11 cellular contexts compared by ENCODE assay signal in the genomic region with DNA sequence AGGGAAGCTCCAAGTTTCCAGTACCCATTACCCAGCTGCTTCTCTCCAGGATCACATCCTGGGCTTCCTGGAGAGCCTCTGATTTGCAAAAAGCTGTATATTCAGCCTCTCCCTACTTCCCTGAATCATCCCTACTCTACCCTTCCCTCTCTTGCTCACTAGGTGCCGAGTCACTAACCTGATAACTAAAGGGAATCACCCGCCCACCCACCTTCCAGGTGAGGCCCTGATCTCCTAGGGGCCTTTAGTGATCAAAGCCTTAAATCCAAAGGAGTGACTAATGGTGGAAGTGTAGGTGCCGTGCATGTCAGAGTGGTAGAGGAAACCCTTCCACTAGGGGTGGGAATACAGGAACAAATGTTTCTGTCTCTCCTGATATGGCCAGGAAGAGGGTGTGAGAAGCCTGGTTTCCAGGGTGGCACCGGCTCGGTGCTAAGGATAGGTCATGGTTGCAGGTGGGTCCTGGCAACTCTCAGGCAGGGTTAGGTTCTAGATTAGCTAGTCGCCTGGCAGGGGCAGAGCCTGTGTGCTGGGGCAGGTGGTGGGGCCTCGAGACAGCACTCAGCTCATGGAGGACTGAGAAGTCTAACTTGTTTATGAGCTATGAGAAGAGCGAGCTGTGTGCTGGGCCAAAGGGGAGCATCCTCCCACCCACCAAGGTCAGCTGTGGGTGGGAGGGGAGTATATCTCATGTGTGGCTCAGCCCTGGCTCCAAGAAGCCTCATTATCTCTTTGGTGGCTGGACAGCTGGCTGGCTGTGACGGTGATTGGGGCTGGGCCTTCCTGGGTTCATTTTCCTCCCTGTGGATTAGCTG. TPM values are rescaled to one million over a fixed set of nuclear protein-coding genes. Genes with fewer than 3 reads are reported as not detected.
DNase-seq lines count a peak whose midpoint lies in the region; ATAC-seq, FAIRE-seq and TF ChIP-seq lines count a peak whose summit lies in the region.
"Had no signal": no experiment of that assay in that cellular context is flagged by ENCODE, and none has a peak within 500 bp of the region (broad histone marks: within the 10 kb centered on the region; RNA-seq: fewer than 3 reads in every experiment).

No MANE protein-coding gene starts in this region.

- H3K27me3 Mint-ChIP-seq in activated T-helper 1 cell treated with anti-CD3 and anti-CD28 coated beads, Interleukin-12 subunit alpha, Interleukin-12 subunit beta, Interleukin-2, Interleukin-4 antibody, amounts not matched to agents 30 ng/mL and 10 ng/mL and 1 ng/mL, durations not matched to agents 14 hours and 24 hours and 36 hours (ENCODE audit: insufficient read depth): no peaks in the 10 kb centered on the region

- H3K4me2 ChIP-seq in A549: peak overlapping the region; percentile 9; the same call in 2 of the 3 replicates

- no peak for TF ChIP-seq POLR2A in A549 (IDR thresholded peaks at IDR 0.05; ENCODE audit: low read length)
- TF ChIP-seq POLR2A in GM18951 (IDR thresholded peaks at IDR 0.05; ENCODE audit: extremely low read depth, insufficient read depth, insufficient read length): peak; percentile 15
- no peak for TF ChIP-seq POLR2A in prostate gland (IDR thresholded peaks at IDR 0.05)

- POLR2A ChIA-PET in A549 (lab: Yijun Ruan, JAX): no interaction called here

- 78% methylated on average over 8 of the region's 9 CpGs for WGBS in A549 (ENCODE audit: missing lambda C conversion rate)
- WGBS in prostate gland: 86% methylated on average over 7 of the region's 9 CpGs

- TF ChIP-seq EP300 in A549 (IDR thresholded peaks at IDR 0.05): no peak

- no peak for ATAC-seq in A549

- TF ChIP-seq CTCF in A549 (IDR thresholded peaks at IDR 0.05): no peak
- TF ChIP-seq CTCF in prostate gland (IDR thresholded peaks at IDR 0.05): no peak

- no peaks in the 10 kb centered on the region for H3K36me3 ChIP-seq in prostate gland
- H3K36me3 ChIP-seq: left lung had no signal

- H3K27me3 ChIP-seq in prostate gland (replicated peaks; ENCODE audit: insufficient read depth): no peaks in the 10 kb centered on the region
- H3K27me3 ChIP-seq: left lung had no signal

- H3K4me3 Mint-ChIP-seq in activated T-helper 1 cell treated with anti-CD3 and anti-CD28 coated beads, Interleukin-12 subunit alpha, Interleukin-12 subunit beta, Interleukin-2, Interleukin-4 antibody, amounts not matched to agents 30 ng/mL and 10 ng/mL and 1 ng/mL, durations not matched to agents 14 hours and 24 hours and 36 hours: no peak overlapping the region

- in situ Hi-C loops in GM18951 (cut with MboI; ENCODE audit: low sequenced_read_pairs, unreplicated experiment): no loop called here

- H3K27ac ChIP-seq in A549 (peak overlapping the region; percentile 19 to 71; a peak in 3 of 6 replicates), prostate gland (no peak overlapping the region)
- H3K27ac ChIP-seq: left lung had no signal

- H3K4me1 ChIP-seq in A549 (peaks cover 25% of the 10 kb centered on the region), prostate gland (replicated peaks) (no peaks in the 10 kb centered on the region)

- no peak for FAIRE-seq in A549 (lab: Jason Lieb, UNC)
- FAIRE-seq: D721Med, small intestine had no signal

- DNase-seq in A549 (ENCODE audit: low read depth in 1 of 2, low spot score in 1 of 2) (no peak), left kidney (ENCODE audit: low read depth, low spot score) (peak; percentile 76), HCEC 1CT (no peak), SW 1271 (lab: John Stamatoyannopoulos, UW) (no peak), prostate gland (ENCODE audit: low spot score) (no peak), putamen (ENCODE audit: low spot score) (no peak)
- no peak for DNase-seq in activated T-helper 1 cell treated with anti-CD3 and anti-CD28 coated beads, Interleukin-12 subunit alpha, Interleukin-12 subunit beta, Interleukin-2, Interleukin-4 antibody, amounts not matched to agents 30 ng/mL and 10 ng/mL and 1 ng/mL, durations not matched to agents 14 hours and 24 hours and 36 hours (ENCODE audit: low spot score)
- DNase-seq: small intestine had no signal

- peaks cover 76% of the 10 kb centered on the region for H3K4me1 Mint-ChIP-seq in activated T-helper 1 cell treated with anti-CD3 and anti-CD28 coated beads, Interleukin-12 subunit alpha, Interleukin-12 subunit beta, Interleukin-2, Interleukin-4 antibody, amounts not matched to agents 30 ng/mL and 10 ng/mL and 1 ng/mL, durations not matched to agents 14 hours and 24 hours and 36 hours (ENCODE audit: low read depth)

- H3K27ac Mint-ChIP-seq in activated T-helper 1 cell treated with anti-CD3 and anti-CD28 coated beads, Interleukin-12 subunit alpha, Interleukin-12 subunit beta, Interleukin-2, Interleukin-4 antibody, amounts not matched to agents 30 ng/mL and 10 ng/mL and 1 ng/mL, durations not matched to agents 14 hours and 24 hours and 36 hours: peak overlapping the region; percentile 75

- no peaks in the 10 kb centered on the region for H3K9me3 Mint-ChIP-seq in activated T-helper 1 cell treated with anti-CD3 and anti-CD28 coated beads, Interleukin-12 subunit alpha, Interleukin-12 subunit beta, Interleukin-2, Interleukin-4 antibody, amounts not matched to agents 30 ng/mL and 10 ng/mL and 1 ng/mL, durations not matched to agents 14 hours and 24 hours and 36 hours

- TF ChIP-seq RAD21 in A549 (conservative IDR thresholded peaks at IDR 0.05 in 1 of 2, IDR thresholded peaks at IDR 0.05 in 1 of 2): no peak

- H3K4me3 ChIP-seq in A549 (no peak overlapping the region), prostate gland (no peak overlapping the region)
- H3K4me3 ChIP-seq: left lung had no signal

- CTCF ChIA-PET in A549 (lab: Yijun Ruan, JAX): interaction anchor here (1.1 to 36.0 kb wide), 3 partner anchors 14 to 64 kb away, joined by 3 to 681 read pairs (median 20); partner anchors contain the start of gene CYP11A1

- H3K9me3 ChIP-seq in A549 (no peaks in the 10 kb centered on the region), prostate gland (no peaks in the 10 kb centered on the region)
- H3K9me3 ChIP-seq: left lung had no signal

- intact Hi-C loops in activated T-helper 1 cell treated with anti-CD3 and anti-CD28 coated beads, Interleukin-12 subunit alpha, Interleukin-12 subunit beta, Interleukin-2, Interleukin-4 antibody, amounts not matched to agents 30 ng/mL and 10 ng/mL and 1 ng/mL, durations not matched to agents 14 hours and 24 hours and 36 hours (cut with micrococcal nuclease): no loop called here
- intact Hi-C loops in prostate gland (cut with DNase I): no loop called here

- H3K36me3 Mint-ChIP-seq in activated T-helper 1 cell treated with anti-CD3 and anti-CD28 coated beads, Interleukin-12 subunit alpha, Interleukin-12 subunit beta, Interleukin-2, Interleukin-4 antibody, amounts not matched to agents 30 ng/mL and 10 ng/mL and 1 ng/mL, durations not matched to agents 14 hours and 24 hours and 36 hours (ENCODE audit: low read depth): peaks cover 45% of the 10 kb centered on the region

TF ChIP-seq in A549, 52 proteins besides CTCF, POLR2A, EP300 and RAD21:
- TF ChIP-seq RARB (CRISPR knock-in tag; IDR thresholded peaks at IDR 0.05) (no peak), ZC3H11A (IDR thresholded peaks at IDR 0.05) (no peak), ELK1 (IDR thresholded peaks at IDR 0.05; ENCODE audit: low read depth, low read length) (no peak), MYC (IDR thresholded peaks at IDR 0.05; ENCODE audit: borderline replicate concordance, low read length) (no peak), MAZ (IDR thresholded peaks at IDR 0.05; ENCODE audit: borderline replicate concordance, low read depth, low read length) (no peak)

RNA-seq across cellular contexts. Expression of gene SEMA7A, which starts 10.1 kb away (rescaled TPM):
- polyA plus RNA-seq in A549 (2011; rRNA removed): 0.44 and 0.63 TPM in 2 replicates
- 0.48 and 1.1 TPM in 2 replicates for polyA plus RNA-seq in A549 (2012; cell fraction: cytosol; rRNA removed)
- polyA plus RNA-seq in A549 (2012; cell fraction: nucleus; rRNA removed): 3.1 and 4.8 TPM in 2 replicates
- polyA plus RNA-seq in A549 (2017; fragmentation: RNase III; extraction: RNeasy Plus Mini Kit Qiagen cat#74134 plus additional on column Dnase treatment): 1.2 to 1.7 TPM (median 1.7 TPM) in 3 replicates
- polyA minus RNA-seq in A549 (2011; rRNA and poly(A)+ RNA removed): 0.66 and 1.4 TPM in 2 replicates
- total RNA-seq in activated T-helper 1 cell treated with anti-CD3 and anti-CD28 coated beads, Interleukin-12 subunit alpha, Interleukin-12 subunit beta, Interleukin-2, Interleukin-4 antibody, amounts not matched to agents 30 ng/mL and 10 ng/mL and 1 ng/mL, durations not matched to agents 14 hours and 24 hours and 36 hours: 102 TPM in 2 replicates
- 100 to 1,000 TPM in 1 of 2 donors, 1 to 10 TPM in 1; 1.3 to 171 TPM for total RNA-seq in prostate gland

RNA-seq across cellular contexts. Expression of gene UBL7, which starts 37.3 kb away (rescaled TPM):
- polyA plus RNA-seq in A549 (2011; rRNA removed): 48.5 and 62.4 TPM in 2 replicates
- polyA plus RNA-seq in A549 (2012; cell fraction: cytosol; rRNA removed): 38.9 and 55.9 TPM in 2 replicates
- polyA plus RNA-seq in A549 (2012; cell fraction: nucleus; rRNA removed): 38.6 and 44.8 TPM in 2 replicates
- 31.0 to 35.3 TPM (median 32.6 TPM) in 3 replicates for polyA plus RNA-seq in A549 (2017; fragmentation: RNase III; extraction: RNeasy Plus Mini Kit Qiagen cat#74134 plus additional on column Dnase treatment)
- 41.1 and 56.9 TPM in 2 replicates for polyA minus RNA-seq in A549 (2011; rRNA and poly(A)+ RNA removed)
- 55.4 and 56.0 TPM in 2 replicates for total RNA-seq in activated T-helper 1 cell treated with anti-CD3 and anti-CD28 coated beads, Interleukin-12 subunit alpha, Interleukin-12 subunit beta, Interleukin-2, Interleukin-4 antibody, amounts not matched to agents 30 ng/mL and 10 ng/mL and 1 ng/mL, durations not matched to agents 14 hours and 24 hours and 36 hours
- total RNA-seq in prostate gland: 10 to 100 TPM; 83.1 to 85.2 TPM

RNA-seq across cellular contexts. Expression of gene CYP11A1, which starts 56.2 kb away (rescaled TPM):
- polyA plus RNA-seq in A549 (2011; rRNA removed) (not detected in 2 replicates), A549 (2017; fragmentation: RNase III; extraction: RNeasy Plus Mini Kit Qiagen cat#74134 plus additional on column Dnase treatment) (0.06 TPM in 1 of 3 replicates, not detected in the others)
- not detected in 2 replicates for polyA plus RNA-seq in A549 (2012; cell fraction: cytosol; rRNA removed)
- polyA plus RNA-seq in A549 (2012; cell fraction: nucleus; rRNA removed): not detected in 2 replicates
- not detected in 2 replicates for polyA minus RNA-seq in A549 (2011; rRNA and poly(A)+ RNA removed)
- total RNA-seq in activated T-helper 1 cell treated with anti-CD3 and anti-CD28 coated beads, Interleukin-12 subunit alpha, Interleukin-12 subunit beta, Interleukin-2, Interleukin-4 antibody, amounts not matched to agents 30 ng/mL and 10 ng/mL and 1 ng/mL, durations not matched to agents 14 hours and 24 hours and 36 hours: not detected in 2 replicates
- 10 to 100 TPM in 1 of 2 donors, under 1 TPM in 1; 0.87 to 45.9 TPM for total RNA-seq in prostate gland

Comparison
In these comparisons a context has a peak if more than half of its experiments do, and no peak if none do; other contexts are left out.
1. H3K27ac ChIP-seq: peak in A549 (2 of 2); none in prostate gland (0 of 2).